29 cellular contexts compared by ENCODE assay signal in the genomic region with DNA sequence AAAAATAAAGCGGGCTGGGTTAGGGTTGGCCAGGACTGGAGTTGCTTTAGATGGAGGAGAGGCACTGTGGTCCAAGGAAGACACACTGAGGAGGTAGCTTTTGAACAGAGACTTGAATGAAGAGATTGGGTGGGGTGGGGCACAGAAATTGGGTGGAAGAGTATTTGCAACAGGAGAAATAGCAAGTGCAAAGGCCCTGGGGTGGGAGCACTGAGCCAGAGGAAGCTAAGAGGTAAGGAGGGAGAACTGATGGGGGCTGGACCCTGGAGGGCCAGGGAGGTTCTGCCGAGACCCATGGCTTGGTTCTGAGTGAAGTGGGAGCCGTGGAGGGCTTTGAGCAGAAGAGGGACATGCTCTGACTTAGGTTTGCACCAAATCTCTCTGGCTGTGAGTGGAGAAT. TPM values are rescaled to one million over a fixed set of nuclear protein-coding genes. Genes with fewer than 3 reads are reported as not detected.
"Had no signal": no experiment of that assay in that cellular context is flagged by ENCODE, and none has a peak within 500 bp of the region (broad histone marks: within the 10 kb centered on the region; RNA-seq: fewer than 3 reads in every experiment).

No MANE protein-coding gene starts in this region.

- ATAC-seq: effector memory CD8-positive, alpha-beta T cell; esophagus mucosa; foreskin keratinocyte; gastrocnemius medialis; gastroesophageal sphincter; heart left ventricle; heart right ventricle had no signal

- H3K4me1 ChIP-seq: colonic mucosa, esophagus squamous epithelium, foreskin keratinocyte, heart left ventricle, heart right ventricle had no signal

- H3K27ac Mint-ChIP-seq: dendritic cell treated with granulocyte-macrophage colony-stimulating factor and Interleukin-4, amounts not matched to agents 40 ng/mL and 50 ng/mL, for 4 days; effector memory CD8-positive, alpha-beta T cell; endodermal cell had no signal

- H3K9me3 ChIP-seq: colonic mucosa, esophagus muscularis mucosa, esophagus squamous epithelium, gastrocnemius medialis, gastroesophageal sphincter, heart left ventricle, heart right ventricle had no signal

- H3K4me3 ChIP-seq: colonic mucosa, coronary artery, dorsolateral prefrontal cortex, esophagus muscularis mucosa, esophagus squamous epithelium, gastrocnemius medialis, gastroesophageal sphincter, heart left ventricle, heart right ventricle had no signal

- DNase-seq: colonic mucosa; dermis blood vessel endothelial cell; dorsolateral prefrontal cortex; effector CD4-positive, alpha-beta T cell; effector CD8-positive, alpha-beta T cell; effector memory CD4-positive, alpha-beta T cell; effector memory CD8-positive, alpha-beta T cell; erythroblast; esophagus squamous epithelium; foreskin fibroblast; foreskin keratinocyte; foreskin melanocyte; gastrocnemius medialis; glutamatergic neuron; head of caudate nucleus; heart left ventricle; heart right ventricle had no signal

- H3K36me3 ChIP-seq: colonic mucosa, esophagus squamous epithelium, gastrocnemius medialis, gastroesophageal sphincter, heart left ventricle, heart right ventricle had no signal

- H3K27ac ChIP-seq: colonic mucosa, coronary artery, epithelial cell of prostate, esophagus muscularis mucosa, esophagus squamous epithelium, foreskin keratinocyte, gastrocnemius medialis, gastroesophageal sphincter, heart left ventricle, heart right ventricle had no signal

- H3K27me3 ChIP-seq: colonic mucosa, dorsolateral prefrontal cortex, esophagus muscularis mucosa, gastrocnemius medialis, gastroesophageal sphincter, heart left ventricle had no signal

- H3K4me3 Mint-ChIP-seq: dendritic cell treated with granulocyte-macrophage colony-stimulating factor and Interleukin-4, amounts not matched to agents 40 ng/mL and 50 ng/mL, for 4 days; effector memory CD8-positive, alpha-beta T cell; endodermal cell had no signal

RNA-seq across cellular contexts. Expression of a gene that starts 45.4 kb away (rescaled TPM):
- total RNA-seq: dermis blood vessel endothelial cell, dermis microvascular lymphatic vessel endothelial cell, endothelial cell of umbilical vein, epithelial cell of proximal tubule, fibroblast of villous mesenchyme, foreskin keratinocyte, glomerular endothelial cell had no signal
- polyA plus RNA-seq: endothelial cell of umbilical vein, foreskin keratinocyte had no signal
